22 cellular contexts compared by ENCODE assay signal in the genomic region with DNA sequence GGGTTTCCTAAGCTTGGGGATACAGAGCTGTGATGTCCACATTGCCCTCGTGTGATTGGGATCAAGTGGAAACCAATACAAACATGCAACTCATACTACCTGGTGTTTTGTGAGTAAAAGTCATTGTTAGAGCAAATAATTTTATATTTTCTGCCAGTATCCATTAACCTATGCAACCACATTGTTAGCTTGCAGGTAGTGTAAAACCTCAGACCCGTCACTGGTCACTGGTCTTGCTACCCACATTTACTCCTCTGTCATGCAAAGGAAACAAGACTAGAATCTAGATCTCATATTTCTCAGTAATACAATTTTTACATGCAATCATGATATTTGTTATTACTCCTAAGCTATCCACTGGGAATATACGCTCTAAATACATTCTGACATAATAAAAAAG.
"Had no signal": no experiment of that assay in that cellular context is flagged by ENCODE, and none has a peak within 500 bp of the region (broad histone marks: within the 10 kb centered on the region; RNA-seq: fewer than 3 reads in every experiment).

No MANE protein-coding gene starts in this region.

- H3K36me3 ChIP-seq: left ventricle myocardium inferior, neural progenitor cell, neutrophil, ovary, right atrium auricular region, right lobe of liver, tibial nerve, uterus had no signal

- ATAC-seq: natural killer cell; right lobe of liver; stimulated activated effector memory CD8-positive, alpha-beta T cell treated with anti-CD3 and anti-CD28 coated beads, Interleukin-12 subunit alpha, Interleukin-12 subunit beta, amount 100 ng/mL, for 72 hours; stimulated activated naive CD8-positive, alpha-beta T cell treated with anti-CD3 and anti-CD28 coated beads, Interleukin-15, amount 100 ng/mL, for 72 hours had no signal

- H3K4me3 ChIP-seq: left ventricle myocardium inferior, lung, neural progenitor cell, ovary, right atrium auricular region, right lobe of liver, tibial nerve, uterus had no signal

- H3K9ac ChIP-seq: neural progenitor cell had no signal

- DNase-seq: hippocampal formation; left ventricle myocardium inferior; mesendoderm; naive B cell; natural killer cell; nephron progenitor cell; ovary; right lobe of liver; stimulated activated CD4-positive, alpha-beta T cell treated with anti-CD3 and anti-CD28 coated beads, Interleukin-12 subunit alpha, Interleukin-12 subunit beta, amount 100 ng/mL, for 4 hours; stimulated activated CD4-positive, alpha-beta T cell treated with anti-CD3 and anti-CD28 coated beads, Interleukin-15, amount 100 ng/mL, for 24 hours; stimulated activated CD4-positive, alpha-beta T cell treated with anti-CD3 and anti-CD28 coated beads, Interleukin-2, amount 100 ng/mL, for 24 hours; stimulated activated CD4-positive, alpha-beta T cell treated with anti-CD3 and anti-CD28 coated beads, Interleukin-4, amount 100 ng/mL, for 24 hours; stimulated activated naive CD4-positive, alpha-beta T cell treated with Interleukin-2 at 50 U/mL for 16 hours; stimulated activated naive CD8-positive, alpha-beta T cell treated with anti-CD3 and anti-CD28 coated beads, Interleukin-15, amount 100 ng/mL, for 72 hours; substantia nigra; uterus had no signal

- H2AFZ ChIP-seq: neural progenitor cell had no signal

- H3K4me1 ChIP-seq: left ventricle myocardium inferior, neural progenitor cell, right atrium auricular region, right lobe of liver, tibial nerve, uterus had no signal

- H3K9me3 ChIP-seq: neutrophil, ovary, right atrium auricular region, right lobe of liver, uterus had no signal

- H3K27me3 ChIP-seq: neural progenitor cell, neutrophil, ovary, right atrium auricular region, right lobe of liver, tibial nerve, uterus had no signal

- H3K27ac ChIP-seq: left ventricle myocardium inferior, neural progenitor cell, neutrophil, ovary, right atrium auricular region, right lobe of liver, tibial nerve, uterus had no signal

- H3K4me2 ChIP-seq: neural progenitor cell had no signal
